ENCODE assay signal across 20 cellular contexts in the genomic region with DNA sequence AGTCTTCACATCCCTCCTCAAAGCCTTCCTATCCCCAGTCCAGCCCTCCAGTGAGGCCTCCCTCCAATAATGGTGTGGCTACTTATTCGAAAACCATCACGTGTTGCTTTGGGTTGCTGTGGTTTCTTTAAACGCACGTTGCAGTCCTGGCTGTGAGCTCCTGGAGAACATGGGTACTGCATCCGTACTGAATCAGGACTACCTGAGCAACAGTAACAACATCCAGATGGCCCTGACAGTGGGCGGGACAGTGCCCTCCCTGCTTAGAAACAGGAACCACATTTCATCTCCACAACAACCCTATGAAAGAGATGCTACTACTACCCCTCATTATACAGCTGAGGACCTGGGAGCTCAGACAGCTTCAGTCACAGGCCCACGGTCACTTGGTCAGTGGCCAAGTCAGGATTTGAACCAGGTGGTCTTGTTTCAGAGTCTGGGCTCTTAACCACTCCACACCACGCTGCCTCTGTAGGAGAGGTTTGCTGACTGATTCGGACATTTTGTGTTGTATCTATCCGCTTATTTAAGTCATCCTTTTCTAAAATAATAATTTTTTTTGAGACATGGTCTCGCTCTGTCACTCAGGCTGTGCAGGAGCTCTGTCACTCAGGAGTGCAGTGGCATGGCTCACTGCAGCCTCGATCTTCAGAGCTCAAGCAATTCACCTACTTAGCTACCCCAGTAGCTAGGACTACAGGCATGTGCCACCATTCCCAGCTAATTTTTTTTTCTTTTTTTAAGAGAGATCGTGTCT.
DNase-seq lines count a peak whose midpoint lies in the region; ATAC-seq, FAIRE-seq and TF ChIP-seq lines count a peak whose summit lies in the region.
"Had no signal": no experiment of that assay in that cellular context is flagged by ENCODE, and none has a peak within 500 bp of the region (broad histone marks: within the 10 kb centered on the region; RNA-seq: fewer than 3 reads in every experiment).

No MANE protein-coding gene starts in this region.

- H3K27me3 Mint-ChIP-seq in WTC11 (ENCODE audit: low read depth) = no peaks in the 10 kb centered on the region

- TF ChIP-seq CTCF in WTC11 (IDR thresholded peaks at IDR 0.05) = no peak

- H4K8ac ChIP-seq in mesendoderm (ENCODE audit: low read depth, low read length) = no peak overlapping the region

- H3K4ac ChIP-seq in mesendoderm (ENCODE audit: low read depth, low read length) = no peak overlapping the region

- H3K36me3 ChIP-seq in mesendoderm (ENCODE audit: control insufficient read depth, insufficient read depth, low read length) = no peaks in the 10 kb centered on the region
- H3K36me3 ChIP-seq: adrenal gland, MG63 had no signal

- no peak overlapping the region for H3K4me2 ChIP-seq in mesendoderm (ENCODE audit: low read length)
- H3K4me2 ChIP-seq: PC-9 had no signal

- H3K27me3 ChIP-seq in mesendoderm (ENCODE audit: insufficient read depth, low read length, poor library complexity) = no peaks in the 10 kb centered on the region
- H3K27me3 ChIP-seq: adrenal gland, MG63 had no signal

- no peaks in the 10 kb centered on the region for H3K79me2 ChIP-seq in mesendoderm (ENCODE audit: control insufficient read depth, insufficient read depth, low read length)

- no peak overlapping the region for H3K4me3 ChIP-seq in mesendoderm (ENCODE audit: low read length)
- H3K4me3 ChIP-seq: adrenal gland, MG63, PC-9 had no signal

- no peaks in the 10 kb centered on the region for H3K79me1 ChIP-seq in mesendoderm (ENCODE audit: low read length)

- in situ Hi-C loops in G401 (cut with HindIII; ENCODE audit: low sequenced_read_pairs) = no loop called here

- no peak overlapping the region for H3K27ac Mint-ChIP-seq in WTC11
- H3K27ac Mint-ChIP-seq: activated CD8-positive, alpha-beta memory T cell treated with anti-CD3 and anti-CD28 coated beads, Interleukin-2, amount 10 ng/mL, durations not matched to agents 7 days and 5 days; mesothelial cell of epicardium had no signal

- peaks cover 29% of the 10 kb centered on the region for H3K4me1 Mint-ChIP-seq in WTC11

- no peak overlapping the region for H3K9ac ChIP-seq in mesendoderm (ENCODE audit: low read length)

- CTCF ChIA-PET in WTC11 (lab: Charles Lee) = interaction anchor here (1.2 to 1.5 kb wide), 3 partner anchors 8 to 116 kb away, joined by 3 read pairs; no protein-coding TSS in a partner anchor

- H2BK120ac ChIP-seq in mesendoderm (ENCODE audit: low read depth, low read length) = no peak overlapping the region

- no peaks in the 10 kb centered on the region for H3K36me3 Mint-ChIP-seq in WTC11
- H3K36me3 Mint-ChIP-seq: activated CD8-positive, alpha-beta memory T cell treated with anti-CD3 and anti-CD28 coated beads, Interleukin-2, amount 10 ng/mL, durations not matched to agents 7 days and 5 days; mesothelial cell of epicardium had no signal

- DNase-seq in G401 (ENCODE audit: low spot score) = peak; percentile 83
- DNase-seq in HTR-8/SVneo (ENCODE audit: insufficient read length, low spot score) = no peak
- DNase-seq in WTC11 (ENCODE audit: low spot score) = no peak
- peak; percentile 54 for DNase-seq in mesendoderm
- no peak for DNase-seq in activated T-cell treated with anti-CD3 and anti-CD28 coated beads, Interleukin-2, amount 50 U/mL, for 1 hour
- no peak for DNase-seq in DMS153 treated with DMSO at 0.1 percent for 48 hours (lab: John Stamatoyannopoulos, UW; ENCODE audit: unreplicated experiment)
- DNase-seq in kidney glomerular epithelial cell (lab: John Stamatoyannopoulos, UW) = no peak
- DNase-seq: activated CD4-positive, alpha-beta T cell treated with anti-CD3 and anti-CD28 coated beads for 4 hours; activated CD8-positive, alpha-beta memory T cell treated with anti-CD3 and anti-CD28 coated beads, Interleukin-2, amount 10 ng/mL, durations not matched to agents 7 days and 5 days; activated effector memory CD4-positive, alpha-beta T cell treated with Interleukin-2 at 50 U/mL for 16 hours; effector memory CD8-positive, alpha-beta T cell; GF-D8; hippocampal formation; MG63; NCI-H2081; NCI-H526 treated with DMSO at 0.1 percent for 48 hours; PC-9 had no signal

- no peak overlapping the region for H4K5ac ChIP-seq in mesendoderm (ENCODE audit: low read length)

- no peak overlapping the region for H3K56ac ChIP-seq in mesendoderm (ENCODE audit: low read length)

- FAIRE-seq in HTR-8/SVneo (lab: Jason Lieb, UNC) = peak; percentile 52

- no CpG with 5 or more reads among the region's 13 CpGs for WGBS in mesendoderm (ENCODE audit: extremely low coverage, insufficient coverage, low lambda C conversion rate)

- H3K4me3 Mint-ChIP-seq in WTC11 = no peak overlapping the region
- H3K4me3 Mint-ChIP-seq: activated CD8-positive, alpha-beta memory T cell treated with anti-CD3 and anti-CD28 coated beads, Interleukin-2, amount 10 ng/mL, durations not matched to agents 7 days and 5 days; mesothelial cell of epicardium had no signal

- H3K18ac ChIP-seq in mesendoderm (ENCODE audit: low read length) = no peak overlapping the region

- H3K23ac ChIP-seq in mesendoderm (ENCODE audit: low read length) = no peak overlapping the region

- POLR2A ChIA-PET in WTC11 (lab: Charles Lee) = no interaction called here

- H2BK15ac ChIP-seq in mesendoderm (replicated peaks; ENCODE audit: low read depth) = no peak overlapping the region

- H3K27ac ChIP-seq in mesendoderm (ENCODE audit: low read depth, low read length) = no peak overlapping the region
- H3K27ac ChIP-seq: adrenal gland, PC-9 had no signal

- H2AK5ac ChIP-seq in mesendoderm (ENCODE audit: low read length) = no peak overlapping the region

- no peak overlapping the region for H2BK5ac ChIP-seq in mesendoderm (ENCODE audit: low read length)

- no peaks in the 10 kb centered on the region for H3K9me3 Mint-ChIP-seq in WTC11
- H3K9me3 Mint-ChIP-seq: effector memory CD8-positive, alpha-beta T cell; mesothelial cell of epicardium had no signal

- H3K4me1 ChIP-seq in mesendoderm (ENCODE audit: control insufficient read depth, low read depth, low read length) = no peaks in the 10 kb centered on the region

- ATAC-seq in WTC11 (peak; percentile 68), GM18861 (IDR thresholded peaks at IDR 0.05; ENCODE audit: unreplicated experiment) (no peak)
- ATAC-seq: activated CD8-positive, alpha-beta memory T cell treated with anti-CD3 and anti-CD28 coated beads, Interleukin-2, amount 10 ng/mL, durations not matched to agents 7 days and 5 days; effector memory CD8-positive, alpha-beta T cell had no signal

TF ChIP-seq in WTC11, 78 proteins besides CTCF, POLR2A, EP300 and RAD21:
- TF ChIP-seq SP1 (CRISPR knock-in tag; conservative IDR thresholded peaks at IDR 0.05) (no peak), NR3C1 (CRISPR knock-in tag; conservative IDR thresholded peaks at IDR 0.05; ENCODE audit: low read depth) (no peak)
- TF ChIP-seq, protein P1, sequence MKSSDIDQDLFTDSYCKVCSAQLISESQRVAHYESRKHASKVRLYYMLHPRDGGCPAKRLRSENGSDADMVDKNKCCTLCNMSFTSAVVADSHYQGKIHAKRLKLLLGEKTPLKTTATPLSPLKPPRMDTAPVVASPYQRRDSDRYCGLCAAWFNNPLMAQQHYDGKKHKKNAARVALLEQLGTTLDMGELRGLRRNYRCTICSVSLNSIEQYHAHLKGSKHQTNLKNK (CRISPR knock-in tag; IDR thresholded peaks at IDR 0.05) = no peak

Comparison
In these comparisons a context has a peak if more than half of its experiments do, and no peak if none do; other contexts are left out.
1. DNase-seq: peak in G401 (single experiment) and mesendoderm (single experiment); none in HTR-8/SVneo (single experiment), WTC11 (single experiment), activated T-cell treated with anti-CD3 and anti-CD28 coated beads, Interleukin-2, amount 50 U/mL, for 1 hour (single experiment), DMS153 treated with DMSO at 0.1 percent for 48 hours (single experiment) and kidney glomerular epithelial cell (single experiment).